Comparison of ENCODE assay signal across 14 cellular contexts in the genomic region with DNA sequence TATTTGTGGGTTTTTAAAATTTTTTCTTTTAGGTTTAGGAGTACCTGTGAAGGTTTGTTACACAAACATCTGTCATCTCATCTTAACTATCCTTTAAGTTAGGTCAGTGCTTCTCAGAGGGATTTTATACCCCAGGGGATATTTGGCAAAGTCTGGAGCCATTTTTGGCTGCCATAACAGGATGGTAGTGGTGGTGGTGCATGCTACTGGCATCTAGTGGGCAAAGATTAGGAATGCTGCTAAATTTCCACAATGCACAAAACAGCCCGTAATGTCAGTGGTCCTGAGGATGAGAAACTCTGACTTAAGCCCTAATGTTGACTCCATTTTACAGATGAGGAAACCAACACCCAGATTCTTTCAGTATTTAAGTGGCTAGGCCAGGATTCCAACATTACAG.
DNase-seq lines count a peak whose midpoint lies in the region; ATAC-seq, FAIRE-seq and TF ChIP-seq lines count a peak whose summit lies in the region.
"Had no signal": no experiment of that assay in that cellular context is flagged by ENCODE, and none has a peak within 500 bp of the region (broad histone marks: within the 10 kb centered on the region; RNA-seq: fewer than 3 reads in every experiment).

No MANE protein-coding gene starts in this region.

- H3K9ac ChIP-seq in endothelial cell of umbilical vein (replicated peaks; ENCODE audit: extremely low read depth, insufficient read depth, low read length) (no peak overlapping the region), HepG2 (ENCODE audit: insufficient read depth, low read depth, low read length) (no peak overlapping the region)

- TF ChIP-seq CTCF in endothelial cell of umbilical vein (IDR thresholded peaks at IDR 0.05; ENCODE audit: extremely low read depth in 1 of 2, insufficient read depth in 1 of 2, low read depth in 1 of 2, low read length in 2 of 2) (peak; percentile 17 to 18), HepG2 (CRISPR knock-in tag; IDR thresholded peaks at IDR 0.05) (no peak)
- TF ChIP-seq CTCF in CD4-positive, alpha-beta T cell (IDR thresholded peaks at IDR 0.05), result no peak

- H3K79me2 ChIP-seq in endothelial cell of umbilical vein (ENCODE audit: control insufficient read depth, insufficient read depth, low read length), result no peaks in the 10 kb centered on the region
- no peaks in the 10 kb centered on the region for H3K79me2 ChIP-seq in HepG2 (ENCODE audit: insufficient read depth, low read length)

- H4K20me1 ChIP-seq in endothelial cell of umbilical vein (replicated peaks; ENCODE audit: control insufficient read depth, extremely low read depth, insufficient read depth, low read length) (no peaks in the 10 kb centered on the region), HepG2 (ENCODE audit: insufficient read depth, low read length) (no peaks in the 10 kb centered on the region)

- H3K4me2 ChIP-seq in endothelial cell of umbilical vein (ENCODE audit: insufficient read depth, low read length) (no peak overlapping the region), HepG2 (ENCODE audit: low read depth, low read length) (no peak overlapping the region)

- H3K4me3 Mint-ChIP-seq in CD4-positive, alpha-beta T cell, result no peak overlapping the region
- H3K4me3 Mint-ChIP-seq: activated CD8-positive, alpha-beta T cell treated with anti-CD3 and anti-CD28 coated beads for 36 hours; activated naive CD8-positive, alpha-beta T cell treated with anti-CD3 and anti-CD28 coated beads, Interleukin-2, amount 10 ng/mL, durations not matched to agents 7 days and 5 days had no signal

- peak; percentile 52 for FAIRE-seq in H54 (lab: Jason Lieb, UNC)
- FAIRE-seq in endothelial cell of umbilical vein (lab: Jason Lieb, UNC), result peak; percentile 42
- FAIRE-seq in HepG2 (lab: Jason Lieb, UNC), result no peak

- no peaks in the 10 kb centered on the region for H3K27me3 Mint-ChIP-seq in CD4-positive, alpha-beta T cell
- H3K27me3 Mint-ChIP-seq: activated CD8-positive, alpha-beta T cell treated with anti-CD3 and anti-CD28 coated beads for 36 hours; activated naive CD8-positive, alpha-beta T cell treated with anti-CD3 and anti-CD28 coated beads, Interleukin-2, amount 10 ng/mL, durations not matched to agents 7 days and 5 days had no signal

- WGBS in HepG2 (ENCODE audit: low lambda C conversion rate), result 18% methylated on average over 1 of the region's 1 CpG

- H3K4me1 ChIP-seq in endothelial cell of umbilical vein (ENCODE audit: control insufficient read depth, extremely low read depth, insufficient read depth, low read length) (no peaks in the 10 kb centered on the region), HepG2 (ENCODE audit: insufficient read depth, low read length) (no peaks in the 10 kb centered on the region)
- H3K4me1 ChIP-seq: suprapubic skin had no signal

- no peak overlapping the region for H3K27ac Mint-ChIP-seq in CD4-positive, alpha-beta T cell
- H3K27ac Mint-ChIP-seq: activated CD8-positive, alpha-beta T cell treated with anti-CD3 and anti-CD28 coated beads for 36 hours; activated naive CD8-positive, alpha-beta T cell treated with anti-CD3 and anti-CD28 coated beads, Interleukin-2, amount 10 ng/mL, durations not matched to agents 7 days and 5 days had no signal

- no TSS peak for BruUV-seq in endothelial cell of umbilical vein (replicated peaks; lab: Mats Ljungman, UMichigan)
- BruUV-seq in HepG2 (replicated peaks; lab: Mats Ljungman, UMichigan), result no TSS peak

- H3K27ac ChIP-seq in endothelial cell of umbilical vein (ENCODE audit: insufficient read depth, low read depth, low read length) (no peak overlapping the region), HepG2 (ENCODE audit: extremely low read length, insufficient read depth, low read length) (no peak overlapping the region)
- H3K27ac ChIP-seq in CD4-positive, alpha-beta T cell (ENCODE audit: low read depth, low read length), result no peak overlapping the region
- H3K27ac ChIP-seq: SK-N-MC, suprapubic skin had no signal

- no peaks in the 10 kb centered on the region for H3K36me3 Mint-ChIP-seq in CD4-positive, alpha-beta T cell (ENCODE audit: low read depth)
- H3K36me3 Mint-ChIP-seq: activated naive CD8-positive, alpha-beta T cell treated with anti-CD3 and anti-CD28 coated beads, Interleukin-2, amount 10 ng/mL, durations not matched to agents 7 days and 5 days had no signal

- peaks cover 2% of the 10 kb centered on the region for H3K9me3 Mint-ChIP-seq in CD4-positive, alpha-beta T cell
- H3K9me3 Mint-ChIP-seq: activated naive CD8-positive, alpha-beta T cell treated with anti-CD3 and anti-CD28 coated beads, Interleukin-2, amount 10 ng/mL, durations not matched to agents 7 days and 5 days had no signal

- CTCF ChIA-PET in endothelial cell of umbilical vein (lab: Charles Lee), result interaction anchor here (1.1 to 2.5 kb wide), 4 partner anchors 8 to 427 kb away, joined by 3 to 8 read pairs (median 6); no protein-coding TSS in a partner anchor
- CTCF ChIA-PET in CD4-positive, alpha-beta T cell (lab: Charles Lee), result no interaction called here
- CTCF ChIA-PET in HepG2 (lab: Yijun Ruan, JAX; ENCODE audit: low intra/inter-chr PET ratio, low total read pairs), result no interaction called here

- ATAC-seq in GM18498 (IDR thresholded peaks at IDR 0.05; ENCODE audit: unreplicated experiment) (no peak), HepG2 (no peak)
- ATAC-seq in CD4-positive, alpha-beta T cell (ENCODE audit: poor library complexity), result no peak
- ATAC-seq: activated CD8-positive, alpha-beta T cell treated with anti-CD3 and anti-CD28 coated beads for 36 hours had no signal

- TF ChIP-seq RAD21 in HepG2 (CRISPR knock-in tag; IDR thresholded peaks at IDR 0.05), result no peak

- no peaks in the 10 kb centered on the region for H3K4me1 Mint-ChIP-seq in CD4-positive, alpha-beta T cell (ENCODE audit: low read depth)
- H3K4me1 Mint-ChIP-seq: activated naive CD8-positive, alpha-beta T cell treated with anti-CD3 and anti-CD28 coated beads, Interleukin-2, amount 10 ng/mL, durations not matched to agents 7 days and 5 days had no signal

- H3K36me3 ChIP-seq in endothelial cell of umbilical vein (ENCODE audit: control insufficient read depth in 2 of 2, extremely low read depth in 1 of 2, insufficient read depth in 2 of 2, low read length in 2 of 2), result no peaks in the 10 kb centered on the region
- H3K36me3 ChIP-seq in HepG2 (replicated peaks in 1 of 2; ENCODE audit: control insufficient read depth in 1 of 2, insufficient read depth in 2 of 2, low read length in 2 of 2), result no peaks in the 10 kb centered on the region
- H3K36me3 ChIP-seq in H7 (replicated peaks; ENCODE audit: control insufficient read depth, insufficient read depth, low read length), result no peaks in the 10 kb centered on the region
- H3K36me3 ChIP-seq: suprapubic skin had no signal

- no peaks in the 10 kb centered on the region for H3K9me1 ChIP-seq in endothelial cell of umbilical vein (replicated peaks; ENCODE audit: control insufficient read depth, extremely low read depth, insufficient read depth, low read length)

- intact Hi-C loops in endothelial cell of umbilical vein (cut with micrococcal nuclease) (loop anchor here (5.0 to 10.0 kb wide), 2 partner anchors 210 to 427 kb away; no protein-coding TSS in a partner anchor), HepG2 (cut with micrococcal nuclease; ENCODE audit: unreplicated experiment) (no loop called here)
- intact Hi-C loops in CD4-positive, alpha-beta T cell (cut with DNase I, micrococcal nuclease), result no loop called here

- TF ChIP-seq POLR2A in H54 (IDR thresholded peaks at IDR 0.05; ENCODE audit: low read depth, low read length) (no peak), endothelial cell of umbilical vein (IDR thresholded peaks at IDR 0.05; ENCODE audit: low read depth, low read length) (no peak), HepG2 (IDR thresholded peaks at IDR 0.05; ENCODE audit: insufficient read depth in 1 of 2, low read depth in 2 of 2, low read length in 2 of 2) (no peak)

- dilution Hi-C loops in endothelial cell of umbilical vein (cut with MboI; ENCODE audit: extremely low pct_ligation_motif_present, low sequenced_read_pairs), result no loop called here

- no peak overlapping the region for H3K4me3 ChIP-seq in endothelial cell of umbilical vein (replicated peaks in 1 of 3; ENCODE audit: insufficient read depth in 1 of 3, low read depth in 1 of 3, low read length in 3 of 3)
- no peak overlapping the region for H3K4me3 ChIP-seq in HepG2 (replicated peaks in 1 of 3; ENCODE audit: insufficient read depth in 1 of 3, low read depth in 2 of 3, low read length in 3 of 3)
- H3K4me3 ChIP-seq in H7 (ENCODE audit: insufficient read depth, low read depth, low read length), result no peak overlapping the region
- H3K4me3 ChIP-seq: SK-N-MC, suprapubic skin had no signal

- no peaks in the 10 kb centered on the region for H3K27me3 ChIP-seq in endothelial cell of umbilical vein (ENCODE audit: control insufficient read depth in 2 of 2, insufficient read depth in 2 of 2, low read length in 2 of 2)
- H3K27me3 ChIP-seq in CD4-positive, alpha-beta T cell (ENCODE audit: control insufficient read depth, insufficient read depth, low read length), result no peaks in the 10 kb centered on the region
- H3K27me3 ChIP-seq in HepG2 (ENCODE audit: control insufficient read depth in 1 of 2, insufficient read depth in 2 of 2, low read length in 2 of 2), result no peaks in the 10 kb centered on the region
- H3K27me3 ChIP-seq in H7 (ENCODE audit: control insufficient read depth, insufficient read depth, low read length), result no peaks in the 10 kb centered on the region
- H3K27me3 ChIP-seq: suprapubic skin had no signal

- no peak for TF ChIP-seq EP300 in HepG2 (IDR thresholded peaks at IDR 0.05; ENCODE audit: low read depth in 2 of 2, low read length in 2 of 2)
- no peak for TF ChIP-seq EP300 in HepG2 (CRISPR knock-in tag; IDR thresholded peaks at IDR 0.05; ENCODE audit: borderline replicate concordance)

- H3K9me3 ChIP-seq in endothelial cell of umbilical vein (replicated peaks; ENCODE audit: control insufficient read depth, insufficient read depth, low read length), result no peaks in the 10 kb centered on the region
- no peaks in the 10 kb centered on the region for H3K9me3 ChIP-seq in CD4-positive, alpha-beta T cell (ENCODE audit: control insufficient read depth, low read length)
- H3K9me3 ChIP-seq in HepG2 (ENCODE audit: low read length), result no peaks in the 10 kb centered on the region
- H3K9me3 ChIP-seq: suprapubic skin had no signal

- H2AFZ ChIP-seq in endothelial cell of umbilical vein (ENCODE audit: low read depth, low read length) (no peak overlapping the region), HepG2 (ENCODE audit: low read length) (no peak overlapping the region)

- DNase-seq in ACHN, result peak; percentile 60
- no peak for DNase-seq in H54 (ENCODE audit: insufficient read length, low spot score)
- peak; percentile 16 for DNase-seq in OCI-M1 (lab: John Stamatoyannopoulos, UW)
- no peak for DNase-seq in endothelial cell of umbilical vein (ENCODE audit: low read depth, low spot score)
- no peak for DNase-seq in CD4-positive, alpha-beta T cell
- DNase-seq in HepG2 (ENCODE audit: low spot score), result no peak
- no peak for DNase-seq in H7
- DNase-seq: activated CD8-positive, alpha-beta T cell treated with anti-CD3 and anti-CD28 coated beads for 36 hours; activated naive CD8-positive, alpha-beta T cell treated with anti-CD3 and anti-CD28 coated beads, Interleukin-2, amount 10 ng/mL, durations not matched to agents 7 days and 5 days; islet precursor cell; stimulated activated CD4-positive, alpha-beta T cell treated with anti-CD3 and anti-CD28 coated beads, Interleukin-4, amount 100 ng/mL, for 24 hours had no signal

- in situ Hi-C loops in ACHN (cut with HindIII; ENCODE audit: low pct_ligation_motif_present, low pct_unique_long_range_greater_than_20kb, low sequenced_read_pairs), result no loop called here
- in situ Hi-C loops in HepG2 (cut with HindIII; ENCODE audit: extremely low pct_ligation_motif_present, low pct_unique_long_range_greater_than_20kb), result no loop called here

- POLR2A ChIA-PET in endothelial cell of umbilical vein (lab: Charles Lee) (no interaction called here), HepG2 (lab: Yijun Ruan, JAX) (no interaction called here)
- POLR2A ChIA-PET in CD4-positive, alpha-beta T cell (lab: Charles Lee), result no interaction called here

Comparison
In these comparisons a context has a peak if more than half of its experiments do, and no peak if none do; other contexts are left out.
1. DNase-seq: peak in ACHN (single experiment) and OCI-M1 (single experiment); none in H54 (single experiment), endothelial cell of umbilical vein (single experiment), CD4-positive, alpha-beta T cell (0 of 10), HepG2 (single experiment) and H7 (single experiment).
2. CTCF ChIP-seq: peak in endothelial cell of umbilical vein (2 of 2); none in CD4-positive, alpha-beta T cell (single experiment) and HepG2 (single experiment).